ENCODE assay signal across 8 cellular contexts in the genomic region with DNA sequence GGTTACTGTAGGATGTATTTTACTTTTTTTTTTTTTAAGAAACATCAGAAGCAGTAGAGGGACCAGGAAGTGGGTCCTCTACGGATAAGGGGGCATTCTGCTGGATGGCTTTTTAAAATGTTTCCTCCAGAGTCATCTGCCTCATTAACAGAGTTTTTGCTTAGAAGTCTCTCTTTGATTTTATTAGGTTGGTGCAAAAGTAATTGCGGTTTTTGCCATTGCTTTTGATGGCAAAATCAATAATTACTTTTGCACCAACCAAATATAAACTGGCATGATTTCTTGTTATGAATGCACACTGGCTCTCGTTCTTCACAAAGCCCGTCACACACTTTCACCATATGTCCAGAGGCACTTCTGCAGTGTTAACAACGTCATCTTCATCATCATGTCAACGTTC.
"Had no signal": no experiment of that assay in that cellular context is flagged by ENCODE, and none has a peak within 500 bp of the region (broad histone marks: within the 10 kb centered on the region; RNA-seq: fewer than 3 reads in every experiment).

No MANE protein-coding gene starts in this region.

- FAIRE-seq: G401.6, GM12878, GM12891, GM12892, GM18507, GM19239 had no signal

- ATAC-seq: GM12878 had no signal

- DNase-seq: GDM1, GF-D8 had no signal

- H3K4me3 ChIP-seq: GM12878 had no signal
